In genomic region chr11:910589-911030, GRCh38 we compare ENCODE assay signal across 1 cellular context.
TF ChIP-seq lines count a peak whose summit lies in the region.

CHID1 (minus strand) TSS chr11:910810; CDS start chr11:904816, 5,994 bp downstream.

TF ChIP-seq in HepG2, 621 proteins besides CTCF, POLR2A, EP300 and RAD21 (continued from another document and continues in another):
- TF ChIP-seq BRCA1 (CRISPR knock-in tag; IDR thresholded peaks at IDR 0.05) (no peak), YEATS4 (CRISPR knock-in tag; IDR thresholded peaks at IDR 0.05; ENCODE audit: borderline replicate concordance) (peak; percentile 62; the same call in 1 of the 2 replicates), ZNF530 (CRISPR knock-in tag; IDR thresholded peaks at IDR 0.05; ENCODE audit: low read depth) (no peak), ZNF30 (CRISPR knock-in tag; IDR thresholded peaks at IDR 0.05) (no peak), ZNF367 (CRISPR knock-in tag; IDR thresholded peaks at IDR 0.05; ENCODE audit: borderline replicate concordance) (no peak), GLI4 (CRISPR knock-in tag; IDR thresholded peaks at IDR 0.05; ENCODE audit: borderline replicate concordance) (no peak), ZNF747 (CRISPR knock-in tag; IDR thresholded peaks at IDR 0.05; ENCODE audit: borderline replicate concordance) (peak; percentile 26; the same call in 1 of the 2 replicates), SRF (IDR thresholded peaks at IDR 0.05; ENCODE audit: low read depth, low read length) (no peak), ARNT2 (CRISPR knock-in tag; IDR thresholded peaks at IDR 0.05; ENCODE audit: low read depth) (peak; percentile 70), ZEB1 (IDR thresholded peaks at IDR 0.05; ENCODE audit: insufficient replicate concordance, low read depth) (no peak), KAT7 (CRISPR knock-in tag; IDR thresholded peaks at IDR 0.05; ENCODE audit: borderline replicate concordance) (0 out of 2 replicates have a peak, but pooled peaks have one; percentile 30), ERF (CRISPR knock-in tag; IDR thresholded peaks at IDR 0.05) (peak; percentile 40; the same call in 1 of the 2 replicates), KMT2A (CRISPR knock-in tag; IDR thresholded peaks at IDR 0.05) (peak; percentile 60; the same call in 1 of the 2 replicates), TFDP2 (CRISPR knock-in tag; IDR thresholded peaks at IDR 0.05) (peak; percentile 70), PRPF4 (IDR thresholded peaks at IDR 0.05; ENCODE audit: low read depth, low read length, poor library complexity, severe bottlenecking) (no peak), ZNF451 (CRISPR knock-in tag; IDR thresholded peaks at IDR 0.05) (no peak), ZSCAN25 (CRISPR knock-in tag; IDR thresholded peaks at IDR 0.05) (no peak), AGO2 (optimal IDR thresholded peaks at IDR 0.05; ENCODE audit: low read depth, low read length) (peak; percentile 27), PATZ1 (CRISPR knock-in tag; IDR thresholded peaks at IDR 0.05) (no peak), RXRB (CRISPR knock-in tag; IDR thresholded peaks at IDR 0.05; ENCODE audit: borderline replicate concordance) (no peak), ZNF746 (CRISPR knock-in tag; IDR thresholded peaks at IDR 0.05) (peak; percentile 54; the same call in 1 of the 2 replicates), FOXC1 (CRISPR knock-in tag; IDR thresholded peaks at IDR 0.05; ENCODE audit: borderline replicate concordance) (no peak; the same call in 1 of the 2 replicates), HNRNPK (IDR thresholded peaks at IDR 0.05; ENCODE audit: low read depth, low read length, poor library complexity, severe bottlenecking) (peak; percentile 99), NCOA1 (CRISPR knock-in tag; IDR thresholded peaks at IDR 0.05) (no peak), NKX3-1 (CRISPR knock-in tag; IDR thresholded peaks at IDR 0.05) (no peak), CEBPB (IDR thresholded peaks at IDR 0.05; ENCODE audit: borderline replicate concordance, low read depth, low read length) (no peak), FOXA3 (CRISPR knock-in tag; IDR thresholded peaks at IDR 0.05) (no peak; the same call in 1 of the 2 replicates), ZNF264 (CRISPR knock-in tag; IDR thresholded peaks at IDR 0.05) (no peak), NR3C1 (CRISPR knock-in tag; IDR thresholded peaks at IDR 0.05) (no peak), ZBTB46 (CRISPR knock-in tag; IDR thresholded peaks at IDR 0.05; ENCODE audit: borderline replicate concordance) (no peak), ZNF510 (CRISPR knock-in tag; IDR thresholded peaks at IDR 0.05; ENCODE audit: low read depth) (no peak), ZNF776 (CRISPR knock-in tag; IDR thresholded peaks at IDR 0.05) (no peak), MXI1 (IDR thresholded peaks at IDR 0.05; ENCODE audit: borderline replicate concordance, low read depth, low read length) (peak; percentile 79; the same call in 1 of the 3 replicates), ZNF331 (CRISPR knock-in tag; IDR thresholded peaks at IDR 0.05) (no peak), ZNF460 (CRISPR knock-in tag; IDR thresholded peaks at IDR 0.05; ENCODE audit: borderline replicate concordance) (no peak), MYPOP (CRISPR knock-in tag; IDR thresholded peaks at IDR 0.05) (no peak; the same call in 1 of the 2 replicates), STAG1 (CRISPR knock-in tag; IDR thresholded peaks at IDR 0.05) (0 out of 2 replicates have a peak, but pooled peaks have one; percentile 8), KLF13 (CRISPR knock-in tag; IDR thresholded peaks at IDR 0.05) (peak; percentile 74; the same call in 1 of the 2 replicates), ARID4A (CRISPR knock-in tag; IDR thresholded peaks at IDR 0.05; ENCODE audit: borderline replicate concordance) (peak; percentile 89), SKIL (CRISPR knock-in tag; IDR thresholded peaks at IDR 0.05; ENCODE audit: borderline replicate concordance) (peak; percentile 64; the same call in 1 of the 2 replicates), ZBTB37 (CRISPR knock-in tag; IDR thresholded peaks at IDR 0.05) (no peak), HDAC1 (CRISPR knock-in tag; IDR thresholded peaks at IDR 0.05) (peak; percentile 85), ZSCAN12 (CRISPR knock-in tag; IDR thresholded peaks at IDR 0.05) (no peak), THAP11 (CRISPR knock-in tag; IDR thresholded peaks at IDR 0.05) (peak; percentile 89), ZNF615 (CRISPR knock-in tag; IDR thresholded peaks at IDR 0.05; ENCODE audit: borderline replicate concordance) (no peak), ZNF598 (CRISPR knock-in tag; IDR thresholded peaks at IDR 0.05; ENCODE audit: borderline replicate concordance) (no peak), NPAS2 (CRISPR knock-in tag; IDR thresholded peaks at IDR 0.05; ENCODE audit: borderline replicate concordance) (no peak), PLSCR1 (CRISPR knock-in tag; IDR thresholded peaks at IDR 0.05; ENCODE audit: borderline replicate concordance) (0 out of 2 replicates have a peak, but pooled peaks have one; percentile 20), ZNF850 (CRISPR knock-in tag; conservative IDR thresholded peaks at IDR 0.05) (no peak), MBD4 (IDR thresholded peaks at IDR 0.05; ENCODE audit: borderline replicate concordance, low read length) (no peak), BHLHE40 (IDR thresholded peaks at IDR 0.05; ENCODE audit: low read length) (no peak; the same call in 1 of the 2 replicates), U2AF2 (IDR thresholded peaks at IDR 0.05; ENCODE audit: low read depth, low read length) (no peak), FOSL1 (CRISPR knock-in tag; IDR thresholded peaks at IDR 0.05; ENCODE audit: borderline replicate concordance) (no peak), ZFY (CRISPR knock-in tag; IDR thresholded peaks at IDR 0.05) (peak; percentile 78), HNRNPH1 (optimal IDR thresholded peaks at IDR 0.05; ENCODE audit: low read depth, low read length) (no peak), CSRNP2 (CRISPR knock-in tag; conservative IDR thresholded peaks at IDR 0.05; ENCODE audit: low read depth) (no peak)
